In the genomic region with DNA sequence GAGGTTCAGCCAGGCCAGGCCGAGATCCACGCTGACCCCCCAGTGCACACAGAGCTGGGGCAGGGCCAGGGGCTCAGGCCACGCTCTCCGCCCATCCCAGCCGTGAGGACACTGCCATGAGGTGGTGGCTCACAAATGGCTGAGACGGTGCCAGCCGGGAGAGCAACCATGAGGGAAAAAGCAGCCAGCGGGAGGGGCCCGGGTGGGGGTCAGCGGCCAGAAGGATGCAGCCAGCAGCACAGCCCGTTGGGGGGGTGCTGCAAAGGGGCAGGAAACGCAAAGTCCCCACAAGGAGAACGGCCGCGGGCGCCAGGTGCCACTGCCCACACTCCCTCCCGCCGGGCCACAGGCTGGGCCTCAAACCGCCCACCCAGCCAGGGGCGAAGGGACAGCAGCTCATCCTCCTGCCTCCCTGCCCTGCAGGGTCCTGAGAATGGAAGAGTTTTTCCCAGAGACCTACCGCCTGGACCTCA, we compare ENCODE assay signal across 3 cellular contexts.
TF ChIP-seq lines count a peak whose summit lies in the region.

No MANE protein-coding gene starts in this region.

TF ChIP-seq in SK-N-SH, 30 proteins besides CTCF, POLR2A, EP300 and RAD21:
- no peak for TF ChIP-seq MXI1 (IDR thresholded peaks at IDR 0.05; ENCODE audit: low read depth, low read length)

TF ChIP-seq in SK-N-SH treated with all-trans-retinoic acid at 6 μM for 48 hours, 23 proteins besides CTCF, POLR2A, EP300 and RAD21:
- TF ChIP-seq, protein P1, sequence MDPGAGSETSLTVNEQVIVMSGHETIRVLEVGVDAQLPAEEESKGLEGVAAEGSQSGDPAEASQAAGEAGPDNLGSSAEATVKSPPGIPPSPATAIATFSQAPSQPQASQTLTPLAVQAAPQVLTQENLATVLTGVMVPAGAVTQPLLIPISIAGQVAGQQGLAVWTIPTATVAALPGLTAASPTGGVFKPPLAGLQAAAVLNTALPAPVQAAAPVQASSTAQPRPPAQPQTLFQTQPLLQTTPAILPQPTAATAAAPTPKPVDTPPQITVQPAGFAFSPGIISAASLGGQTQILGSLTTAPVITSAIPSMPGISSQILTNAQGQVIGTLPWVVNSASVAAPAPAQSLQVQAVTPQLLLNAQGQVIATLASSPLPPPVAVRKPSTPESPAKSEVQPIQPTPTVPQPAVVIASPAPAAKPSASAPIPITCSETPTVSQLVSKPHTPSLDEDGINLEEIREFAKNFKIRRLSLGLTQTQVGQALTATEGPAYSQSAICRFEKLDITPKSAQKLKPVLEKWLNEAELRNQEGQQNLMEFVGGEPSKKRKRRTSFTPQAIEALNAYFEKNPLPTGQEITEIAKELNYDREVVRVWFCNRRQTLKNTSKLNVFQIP (CRISPR knock-in tag; IDR thresholded peaks at IDR 0.05; ENCODE audit: borderline replicate concordance, low read depth), result no peak
- TF ChIP-seq ZFP30 (CRISPR knock-in tag; IDR thresholded peaks at IDR 0.05) (no peak), ZNF8 (CRISPR knock-in tag; IDR thresholded peaks at IDR 0.05) (no peak), ZNF70 (CRISPR knock-in tag; IDR thresholded peaks at IDR 0.05) (no peak), ZNF565 (CRISPR knock-in tag; conservative IDR thresholded peaks at IDR 0.05; ENCODE audit: low read depth) (no peak), CSDC2 (CRISPR knock-in tag; IDR thresholded peaks at IDR 0.05) (no peak), ARNTL (CRISPR knock-in tag; IDR thresholded peaks at IDR 0.05; ENCODE audit: borderline replicate concordance, low read depth) (no peak), PPARA (CRISPR knock-in tag; IDR thresholded peaks at IDR 0.05; ENCODE audit: borderline replicate concordance) (no peak), SNAI2 (CRISPR knock-in tag; IDR thresholded peaks at IDR 0.05) (no peak), ZC3H10 (CRISPR knock-in tag; IDR thresholded peaks at IDR 0.05) (no peak)

TF ChIP-seq in HEK293, 187 proteins besides CTCF, POLR2A, EP300 and RAD21:
- TF ChIP-seq, protein P2, sequence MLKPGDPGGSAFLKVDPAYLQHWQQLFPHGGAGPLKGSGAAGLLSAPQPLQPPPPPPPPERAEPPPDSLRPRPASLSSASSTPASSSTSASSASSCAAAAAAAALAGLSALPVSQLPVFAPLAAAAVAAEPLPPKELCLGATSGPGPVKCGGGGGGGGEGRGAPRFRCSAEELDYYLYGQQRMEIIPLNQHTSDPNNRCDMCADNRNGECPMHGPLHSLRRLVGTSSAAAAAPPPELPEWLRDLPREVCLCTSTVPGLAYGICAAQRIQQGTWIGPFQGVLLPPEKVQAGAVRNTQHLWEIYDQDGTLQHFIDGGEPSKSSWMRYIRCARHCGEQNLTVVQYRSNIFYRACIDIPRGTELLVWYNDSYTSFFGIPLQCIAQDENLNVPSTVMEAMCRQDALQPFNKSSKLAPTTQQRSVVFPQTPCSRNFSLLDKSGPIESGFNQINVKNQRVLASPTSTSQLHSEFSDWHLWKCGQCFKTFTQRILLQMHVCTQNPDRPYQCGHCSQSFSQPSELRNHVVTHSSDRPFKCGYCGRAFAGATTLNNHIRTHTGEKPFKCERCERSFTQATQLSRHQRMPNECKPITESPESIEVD (tag by site-specific recombination; IDR thresholded peaks at IDR 0.05), result no peak
- TF ChIP-seq EGR2 (tag by site-specific recombination; IDR thresholded peaks at IDR 0.05; ENCODE audit: low read depth) (peak; percentile 53; the same call in 1 of the 2 replicates), ZBTB7A (tag by site-specific recombination; IDR thresholded peaks at IDR 0.05; ENCODE audit: low read depth) (no peak), ZFHX2 (tag by site-specific recombination; conservative IDR thresholded peaks at IDR 0.05) (peak; percentile 53), REPIN1 (tag by site-specific recombination; IDR thresholded peaks at IDR 0.05; ENCODE audit: low read depth) (no peak)
TF ChIP-seq in HEK293: peak in this region for 2.
